ENCODE assay signal across 13 cellular contexts in the genomic region with DNA sequence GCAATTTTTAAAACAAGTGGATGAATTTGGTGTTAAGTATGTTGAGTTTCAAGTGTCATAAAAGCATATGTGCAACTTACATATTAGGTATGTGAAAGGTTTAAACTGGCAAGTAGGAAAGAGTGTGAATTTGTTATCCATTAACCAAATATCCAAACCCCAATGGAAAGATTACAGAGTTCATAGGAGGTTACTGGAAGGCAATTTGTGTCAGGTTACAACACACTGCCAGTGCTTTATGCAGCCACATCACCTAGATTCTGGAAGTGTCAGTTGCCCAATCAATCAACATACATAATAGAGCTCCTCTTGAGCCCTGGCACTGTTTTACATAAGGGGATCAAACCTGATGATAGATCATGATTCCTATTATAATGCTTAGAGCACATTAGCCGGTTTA.
"Had no signal": no experiment of that assay in that cellular context is flagged by ENCODE, and none has a peak within 500 bp of the region (broad histone marks: within the 10 kb centered on the region; RNA-seq: fewer than 3 reads in every experiment).

No MANE protein-coding gene starts in this region.

- DNase-seq: effector CD4-positive, alpha-beta T cell; endodermal cell; erythroblast; foreskin keratinocyte; left colon; mammary epithelial cell; naive thymus-derived CD4-positive, alpha-beta T cell; nephron progenitor cell; psoas muscle; sigmoid colon; stimulated activated CD4-positive, alpha-beta T cell treated with anti-CD3 and anti-CD28 coated beads, Interleukin-12 subunit alpha, Interleukin-12 subunit beta, amount 100 ng/mL, for 4 hours; stimulated activated naive CD4-positive, alpha-beta T cell treated with Interleukin-2 at 50 U/mL for 16 hours; trophoblast cell had no signal

- ATAC-seq: foreskin keratinocyte; left colon; naive thymus-derived CD4-positive, alpha-beta T cell; psoas muscle had no signal
